In the genomic region with DNA sequence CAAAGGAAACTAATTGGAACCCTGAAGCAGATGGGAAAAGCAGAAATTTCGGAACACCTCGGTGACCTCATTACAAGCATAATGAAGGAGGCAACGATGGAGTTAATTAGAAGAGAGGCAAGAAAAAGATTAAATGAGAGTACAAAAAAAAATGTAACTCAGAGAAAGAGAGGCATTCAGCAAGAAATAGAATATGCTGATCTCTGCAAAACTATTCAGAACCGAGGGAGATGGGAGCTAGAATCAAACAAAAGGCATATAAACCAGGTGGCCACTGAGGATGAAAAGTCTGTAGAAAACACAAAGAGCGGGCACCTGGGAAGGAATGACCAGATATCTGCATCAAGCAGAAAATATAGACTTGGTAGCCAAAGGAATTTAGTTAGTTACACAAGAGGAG, we compare ENCODE assay signal across 20 cellular contexts.
"Had no signal": no experiment of that assay in that cellular context is flagged by ENCODE, and none has a peak within 500 bp of the region (broad histone marks: within the 10 kb centered on the region; RNA-seq: fewer than 3 reads in every experiment).

No MANE protein-coding gene starts in this region.

- H3K4me3 Mint-ChIP-seq: IgD-negative memory B cell, T-cell had no signal

- ATAC-seq: T-cell had no signal

- H3K4me2 ChIP-seq: SK-N-SH had no signal

- H3K36me3 Mint-ChIP-seq: IgD-negative memory B cell, T-cell had no signal

- H3K9me3 Mint-ChIP-seq: IgD-negative memory B cell, T-cell had no signal

- DNase-seq: KBM-7, NCI-H1092, NCI-H1105 treated with DMSO at 0.1 percent for 48 hours, NCI-H1417 treated with DMSO at 0.1 percent for 48 hours, NCI-H146, NCI-H1694 treated with DMSO at 0.1 percent for 48 hours, NCI-H1930, NCI-H2081, NCI-H2107, NCI-H524, NCI-H69, NCI-H774, SHP77, SK-N-SH, SW 1271, T-cell had no signal

- FAIRE-seq: RCC 7860 had no signal

- H3K27ac Mint-ChIP-seq: IgD-negative memory B cell, T-cell had no signal

- H3K9ac ChIP-seq: SK-N-SH had no signal

- H3K9me3 ChIP-seq: SK-N-SH had no signal

- H3K27ac ChIP-seq: HL-60, RWPE1 had no signal

- H3K4me1 Mint-ChIP-seq: IgD-negative memory B cell, T-cell had no signal
